Comparison of ENCODE assay signal across 20 cellular contexts in genomic region chr11:44753965-44754645, GRCh38. TPM values are rescaled to one million over a fixed set of nuclear protein-coding genes. Genes with fewer than 3 reads are reported as not detected.
A peak's percentile ranks its signal among the peaks of the same experiment; 100 is the strongest.
DNase-seq lines count a peak whose midpoint lies in the region; ATAC-seq and TF ChIP-seq lines count a peak whose summit lies in the region.
"Had no signal": no experiment of that assay in that cellular context is flagged by ENCODE, and none has a peak within 500 bp of the region (broad histone marks: within the 10 kb centered on the region; RNA-seq: fewer than 3 reads in every experiment).

No MANE protein-coding gene starts in this region.

- H3K36me3 ChIP-seq in adrenal gland (replicated peaks in 1 of 2) = no peaks in the 10 kb centered on the region
- no peaks in the 10 kb centered on the region for H3K36me3 ChIP-seq in iPS-18a (ENCODE audit: control insufficient read depth, low read depth, low read length)
- no peaks in the 10 kb centered on the region for H3K36me3 ChIP-seq in sigmoid colon
- H3K36me3 ChIP-seq: ascending aorta, heart right ventricle had no signal

- no peak overlapping the region for H2BK5ac ChIP-seq in H9 (ENCODE audit: insufficient read length, low read length)

- H2BK20ac ChIP-seq in H9 (ENCODE audit: low read depth, low read length, poor library complexity, severe bottlenecking) = no peak overlapping the region

- H2AFZ ChIP-seq in H9 (ENCODE audit: low read length) = no peak overlapping the region

- H3K4me3 ChIP-seq in adrenal gland (no peak overlapping the region), iPS-18a (ENCODE audit: low read length) (peak overlapping the region; percentile 46), sigmoid colon (no peak overlapping the region)
- H3K4me3 ChIP-seq: ascending aorta, heart right ventricle, K562 had no signal

- peaks cover 63% of the 10 kb centered on the region for H3K27me3 Mint-ChIP-seq in H9 (ENCODE audit: low read depth)
- H3K27me3 Mint-ChIP-seq: activated CD4-positive, alpha-beta T cell treated with anti-CD3 and anti-CD28 coated beads, Interleukin-2, amount 10 ng/mL, durations not matched to agents 24 days and 14 days had no signal

- no peaks in the 10 kb centered on the region for H4K20me1 ChIP-seq in H9 (ENCODE audit: control insufficient read depth, insufficient read depth, insufficient read length)

- no peak overlapping the region for H4K91ac ChIP-seq in H9 (ENCODE audit: insufficient read length, low read depth, low read length)

- no peak overlapping the region for H2BK120ac ChIP-seq in H9 (ENCODE audit: low read depth, low read length, poor library complexity, severe bottlenecking)

- H3K4me1 Mint-ChIP-seq in H9 = peaks cover 64 to 69% of the 10 kb centered on the region in 2 experiments
- H3K4me1 Mint-ChIP-seq: activated CD4-positive, alpha-beta T cell treated with anti-CD3 and anti-CD28 coated beads, Interleukin-2, amount 10 ng/mL, durations not matched to agents 24 days and 14 days had no signal

- H3K9me3 ChIP-seq in H9 (ENCODE audit: control insufficient read depth, low read depth, low read length) (no peaks in the 10 kb centered on the region), adrenal gland (replicated peaks in 1 of 3) (no peaks in the 10 kb centered on the region), iPS-18a (ENCODE audit: control insufficient read depth, low read depth, low read length) (no peaks in the 10 kb centered on the region), sigmoid colon (peaks cover 0 to 3% (median 0%) of the 10 kb centered on the region in 4 donors)
- H3K9me3 ChIP-seq: ascending aorta had no signal

- H3K18ac ChIP-seq in H9 (ENCODE audit: insufficient read length, low read depth, low read length) = no peak overlapping the region

- H3K4me2 ChIP-seq in H9 (ENCODE audit: insufficient read depth, insufficient read length, low read length) = peak overlapping the region; percentile 43

- peaks cover 18% of the 10 kb centered on the region; the same call in 1 of the 2 replicates for H3K4me1 ChIP-seq in H9 (ENCODE audit: insufficient read depth, low read length)
- H3K4me1 ChIP-seq in adrenal gland (replicated peaks in 1 of 2) = peaks cover 23 to 50% of the 10 kb centered on the region in 2 donors
- H3K4me1 ChIP-seq in iPS-18a (ENCODE audit: control insufficient read depth, low read depth, low read length) = peaks cover 38% of the 10 kb centered on the region
- H3K4me1 ChIP-seq in sigmoid colon = peaks cover 0 to 79% (median 69%) of the 10 kb centered on the region in 4 donors

- no peak overlapping the region for H3K4ac ChIP-seq in H9 (ENCODE audit: low read depth, low read length)

- no peak for TF ChIP-seq CTCF in H9 (conservative IDR thresholded peaks at IDR 0.05)
- no peak for TF ChIP-seq CTCF in adrenal gland (IDR thresholded peaks at IDR 0.05)
- no peak for TF ChIP-seq CTCF in sigmoid colon (IDR thresholded peaks at IDR 0.05)

- H4K8ac ChIP-seq in H9 (replicated peaks; ENCODE audit: insufficient read length, low read depth, low read length) = no peak overlapping the region

- H3K9ac ChIP-seq in H9 (ENCODE audit: extremely low read depth, insufficient read length, low read length) (no peak overlapping the region), iPS-18a (ENCODE audit: low read length) (no peak overlapping the region)

- peaks cover 8 to 13% of the 10 kb centered on the region in 2 experiments; a peak in 4 of 5 replicates for H3K9me3 Mint-ChIP-seq in H9
- H3K9me3 Mint-ChIP-seq: activated CD4-positive, alpha-beta T cell treated with anti-CD3 and anti-CD28 coated beads, Interleukin-2, amount 10 ng/mL, durations not matched to agents 24 days and 14 days; effector memory CD8-positive, alpha-beta T cell had no signal

- no peak overlapping the region for H3K23ac ChIP-seq in H9 (ENCODE audit: insufficient read length, low read depth, low read length)

- no peaks in the 10 kb centered on the region for H3K79me1 ChIP-seq in H9 (ENCODE audit: insufficient read depth, low read depth, low read length, poor library complexity, severe bottlenecking)

- no peak overlapping the region for H4K5ac ChIP-seq in H9 (ENCODE audit: insufficient read length, low read depth, low read length)

- no peaks in the 10 kb centered on the region for H3K23me2 ChIP-seq in H9 (ENCODE audit: insufficient read length, low read depth, low read length, poor library complexity, severe bottlenecking)

- intact Hi-C loops in adrenal gland (cut with DNase I) = no loop called here
- intact Hi-C loops in sigmoid colon (cut with DNase I) = loop anchor here (2.0 kb wide), 1 partner anchor 21 kb away; no protein-coding TSS in a partner anchor

- H2BK12ac ChIP-seq in H9 (ENCODE audit: insufficient read length, low read depth, low read length) = no peak overlapping the region

- ATAC-seq in HG03196 (IDR thresholded peaks at IDR 0.05; ENCODE audit: unreplicated experiment) = no peak
- ATAC-seq in GM18498 (IDR thresholded peaks at IDR 0.05; ENCODE audit: unreplicated experiment) = no peak
- ATAC-seq: effector memory CD8-positive, alpha-beta T cell; K562 had no signal

- no peak overlapping the region for H3K14ac ChIP-seq in H9 (ENCODE audit: insufficient read depth, low read length)

- no peak overlapping the region for H2AK5ac ChIP-seq in H9 (ENCODE audit: insufficient read length, low read length)

- H3K27me3 ChIP-seq in H9 (ENCODE audit: insufficient read depth, low read length) (peaks cover 9% of the 10 kb centered on the region; the same call in 1 of the 2 replicates), adrenal gland (no peaks in the 10 kb centered on the region), iPS-18a (ENCODE audit: control insufficient read depth, insufficient read depth, low read length) (peaks cover 50% of the 10 kb centered on the region), sigmoid colon (no peaks in the 10 kb centered on the region)
- H3K27me3 ChIP-seq: ascending aorta, heart right ventricle had no signal

- no CpG with 5 or more reads among the region's 8 CpGs for WGBS in H9 (ENCODE audit: extremely low coverage, insufficient read length, low lambda C conversion rate)
- 63 to 75% (median 70%) methylated on average over 8 of the region's 8 CpGs for WGBS in adrenal gland, 4 donors
- WGBS in sigmoid colon, 2 donors = 80 to 86% methylated on average over 8 of the region's 8 CpGs

- H3K4me3 Mint-ChIP-seq in H9 = peak overlapping the region; percentile 20 to 68; a peak in 4 of 5 replicates
- H3K4me3 Mint-ChIP-seq: activated CD4-positive, alpha-beta T cell treated with anti-CD3 and anti-CD28 coated beads, Interleukin-2, amount 10 ng/mL, durations not matched to agents 24 days and 14 days; CD8-positive, alpha-beta memory T cell; effector memory CD8-positive, alpha-beta T cell; mesothelial cell of epicardium had no signal

- DNase-seq in H9 = peak; percentile 48
- DNase-seq in adrenal gland = peak in 4 of 7 donors; percentile 10 to 54 (median 22)
- DNase-seq in sigmoid colon = peak; percentile 83
- DNase-seq in NCI-H146 (lab: John Stamatoyannopoulos, UW) = no peak
- DNase-seq in UCSD-AML1 (lab: John Stamatoyannopoulos, UW; ENCODE audit: unreplicated experiment) = no peak
- DNase-seq: activated CD4-positive, alpha-beta T cell treated with anti-CD3 and anti-CD28 coated beads, Interleukin-2, amount 10 ng/mL, durations not matched to agents 24 days and 14 days; activated naive CD4-positive, alpha-beta T cell; CD8-positive, alpha-beta memory T cell; DMS79; effector memory CD8-positive, alpha-beta T cell; heart right ventricle; NCI-H2029 treated with DMSO at 0.1 percent for 48 hours; stimulated activated CD4-positive, alpha-beta T cell treated with anti-CD3 and anti-CD28 coated beads, Interleukin-15, amount 100 ng/mL, for 24 hours had no signal

- H3K27ac Mint-ChIP-seq in H9 = peak overlapping the region in 1 of 3 experiments; percentile 11; a peak in 2 of 7 replicates
- H3K27ac Mint-ChIP-seq: activated CD4-positive, alpha-beta T cell treated with anti-CD3 and anti-CD28 coated beads, Interleukin-2, amount 10 ng/mL, durations not matched to agents 24 days and 14 days; effector memory CD8-positive, alpha-beta T cell had no signal

- no peak overlapping the region for H3K56ac ChIP-seq in H9 (ENCODE audit: insufficient read length, low read depth, low read length)

- peak in 1 of 4 donors; percentile 55 for TF ChIP-seq EP300 in sigmoid colon (IDR thresholded peaks at IDR 0.05)

- TF ChIP-seq POLR2A in adrenal gland (IDR thresholded peaks at IDR 0.05) (no peak), sigmoid colon (IDR thresholded peaks at IDR 0.05) (no peak)

- H3K79me2 ChIP-seq in H9 (ENCODE audit: insufficient read depth, low read length) = no peaks in the 10 kb centered on the region

- H3K36me3 Mint-ChIP-seq in H9 (ENCODE audit: insufficient read depth in 1 of 3, low read depth in 3 of 3) = peaks cover 2 to 9% (median 5%) of the 10 kb centered on the region in 3 experiments; a peak in 4 of 7 replicates
- H3K36me3 Mint-ChIP-seq: mesothelial cell of epicardium had no signal

- H3K27ac ChIP-seq in H9 (ENCODE audit: insufficient read length, low read depth, low read length) = no peak overlapping the region
- H3K27ac ChIP-seq in adrenal gland = peak overlapping the region in 2 of 5 donors; percentile 77 to 87
- H3K27ac ChIP-seq in iPS-18a (ENCODE audit: low read length) = peak overlapping the region; percentile 67
- H3K27ac ChIP-seq in sigmoid colon = peak overlapping the region; percentile 80 to 88 (median 85)
- H3K27ac ChIP-seq: ascending aorta, RWPE1 had no signal

- no peak overlapping the region for H3T11ph ChIP-seq in H9 (ENCODE audit: low read length)

- H2BK15ac ChIP-seq in H9 (ENCODE audit: low read depth, low read length) = no peak overlapping the region

RNA-seq across cellular contexts. Expression of gene TSPAN18, which starts 27.3 kb away (rescaled TPM):
- total RNA-seq in H9 (2021) (25.3 and 26.5 TPM in 2 replicates), adrenal gland (100 to 1,000 TPM in 4 of 8 donors, 10 to 100 TPM in 4; 37.4 to 168 (median 78.8) TPM), sigmoid colon (10 to 100 TPM; 13.8 to 75.3 (median 23.0) TPM)
- polyA plus RNA-seq in adrenal gland (100 to 1,000 TPM in 1 of 3 donors, 10 to 100 TPM in 2; 24.5 to 130 (median 33.3) TPM), sigmoid colon (1 to 10 TPM in 2 of 3 donors, under 1 TPM in 1; 0.23 to 8.0 (median 7.2) TPM)

Comparison
In these comparisons a context has a peak if more than half of its experiments do, and no peak if none do; other contexts are left out.
1. DNase-seq: peak in H9 (single experiment), adrenal gland (4 of 7) and sigmoid colon (single experiment); none in NCI-H146 (single experiment) and UCSD-AML1 (single experiment).